ENCODE assay signal across 23 cellular contexts in the genomic region with DNA sequence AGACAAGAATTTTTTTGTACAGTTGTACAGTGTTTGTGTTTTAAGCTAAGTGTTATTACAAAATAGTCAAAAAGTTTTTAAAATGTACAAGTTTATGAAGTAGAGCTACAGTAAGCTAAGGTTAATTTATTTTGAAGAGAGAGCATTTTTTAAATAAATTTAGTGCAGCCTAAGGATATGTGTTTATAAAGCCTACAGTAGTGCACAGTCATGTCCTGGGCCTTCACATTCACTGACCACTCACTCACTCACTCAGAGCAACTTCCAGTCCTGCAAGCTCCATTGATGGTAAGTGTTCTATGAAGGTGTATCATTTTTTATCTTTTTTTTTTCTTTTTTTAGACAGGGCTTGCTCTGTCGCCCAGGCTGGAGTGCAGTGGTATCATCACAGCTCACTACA.
"Had no signal": no experiment of that assay in that cellular context is flagged by ENCODE, and none has a peak within 500 bp of the region (broad histone marks: within the 10 kb centered on the region; RNA-seq: fewer than 3 reads in every experiment).

No MANE protein-coding gene starts in this region.

- H3K4me1 ChIP-seq: colonic mucosa, esophagus muscularis mucosa, foreskin keratinocyte, gastroesophageal sphincter, heart left ventricle had no signal

- H2AFZ ChIP-seq: hepatocyte had no signal

- DNase-seq: colonic mucosa; cortex of kidney; effector CD8-positive, alpha-beta T cell; effector memory CD8-positive, alpha-beta T cell; endodermal cell; foreskin keratinocyte; heart left ventricle; hypothalamus; immature natural killer cell; islet precursor cell; kidney; kidney glomerular epithelial cell; left lung; left ventricle myocardium superior; lower lobe of right lung; mesenchymal stem cell; midbrain; naive thymus-derived CD4-positive, alpha-beta T cell had no signal

- H3K4me2 ChIP-seq: hepatocyte had no signal

- H3K27ac ChIP-seq: colonic mucosa, esophagus muscularis mucosa, foreskin keratinocyte, gastroesophageal sphincter, heart left ventricle, hepatocyte, left lung, lower lobe of right lung had no signal

- H3K27me3 ChIP-seq: colonic mucosa, esophagus muscularis mucosa, foreskin keratinocyte, gastroesophageal sphincter, heart left ventricle, hepatocyte, left lung had no signal

- H3K36me3 ChIP-seq: colonic mucosa, lower lobe of right lung had no signal

- H3K4me3 ChIP-seq: colonic mucosa, esophagus muscularis mucosa, gastroesophageal sphincter, heart left ventricle, hepatocyte, left lung, lower lobe of right lung had no signal

- FAIRE-seq: endometrium, frontal cortex, kidney had no signal

- ATAC-seq: effector memory CD8-positive, alpha-beta T cell; foreskin keratinocyte; gastroesophageal sphincter; heart left ventricle; left lung; left ventricle myocardium superior; lower lobe of right lung; naive thymus-derived CD4-positive, alpha-beta T cell had no signal

- H3K9me3 ChIP-seq: colonic mucosa, esophagus muscularis mucosa, gastroesophageal sphincter, heart left ventricle, left lung, lower lobe of right lung had no signal
